Comparison of ENCODE assay signal across 8 cellular contexts in the genomic region with DNA sequence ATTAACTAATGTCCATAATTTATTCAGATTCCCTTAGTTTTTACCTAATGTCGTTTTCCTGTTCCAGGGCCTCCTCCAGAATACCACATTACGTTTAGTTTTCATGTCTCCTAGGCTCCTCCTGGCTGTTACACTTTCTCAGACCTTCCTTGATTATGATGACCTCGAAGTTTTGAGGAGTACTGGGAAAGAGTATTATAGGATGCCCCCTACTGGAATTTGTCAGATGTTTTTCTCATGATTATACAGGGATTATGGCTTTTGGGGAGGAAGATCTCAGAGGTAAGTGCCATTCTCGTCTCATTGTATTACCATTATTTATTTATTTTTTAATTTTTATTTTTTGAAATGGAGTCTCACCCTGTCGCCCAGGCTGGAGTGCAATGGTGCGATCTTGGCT. TPM values are rescaled to one million over a fixed set of nuclear protein-coding genes. Genes with fewer than 3 reads are reported as not detected.
DNase-seq lines count a peak whose midpoint lies in the region; ATAC-seq and TF ChIP-seq lines count a peak whose summit lies in the region.

No MANE protein-coding gene starts in this region.

- no peaks in the 10 kb centered on the region for H3K36me3 ChIP-seq in testis (ENCODE audit: low read depth, missing control alignments)

- H3K9me3 ChIP-seq in testis: no peaks in the 10 kb centered on the region

- POLR2A ChIA-PET in HEK293T (lab: Yijun Ruan, JAX): interaction anchor here (0.7 to 0.8 kb wide), 2 partner anchors 98 to 99 kb away, joined by 3 read pairs; a partner anchor contains a TSS

- intact Hi-C loops in testis (cut with DNase I; ENCODE audit: low total_unique reads): no loop called here

- TF ChIP-seq CTCF in AG09319 (IDR thresholded peaks at IDR 0.05; ENCODE audit: low read depth, low read length) (peak; percentile 39), testis (IDR thresholded peaks at IDR 0.05) (peak; percentile 12 to 23 (median 22))

- no peak overlapping the region for H3K27ac ChIP-seq in testis

- ATAC-seq in HG02885 (IDR thresholded peaks at IDR 0.05; ENCODE audit: poor library complexity, unreplicated experiment): no peak

- no peaks in the 10 kb centered on the region for H3K4me1 ChIP-seq in testis

- no peaks in the 10 kb centered on the region for H3K27me3 ChIP-seq in testis

- 57 to 69% methylated on average over 6 of the region's 6 CpGs for WGBS in testis, 2 donors

- in situ Hi-C loops in SK-MEL-5 (cut with HindIII; ENCODE audit: low pct_unique_long_range_greater_than_20kb, low sequenced_read_pairs): no loop called here

- TF ChIP-seq POLR2A in testis (IDR thresholded peaks at IDR 0.05): no peak

- DNase-seq in AG09319 (ENCODE audit: extremely low read depth, low read depth): no peak
- DNase-seq in HEK293T (ENCODE audit: extremely low spot score): peak; percentile 55
- peak; percentile 88 for DNase-seq in SK-MEL-5 (ENCODE audit: low read depth, low spot score)
- DNase-seq in globus pallidus (ENCODE audit: low spot score): peak; percentile 11
- DNase-seq in testis: no peak
- DNase-seq in GOT3 (lab: John Stamatoyannopoulos, UW): no peak
- no peak for DNase-seq in activated gamma-delta T cell treated with Interleukin-2 at 50 U/mL for 16 hours

- no peak overlapping the region for H3K4me3 ChIP-seq in testis

- CTCF ChIA-PET in HEK293T (lab: Yijun Ruan, JAX): interaction anchor here (0.5 to 1.6 kb wide), 5 partner anchors 10 to 70 kb away, joined by 3 to 8 read pairs (median 3); a partner anchor contains a TSS

TF ChIP-seq in HEK293T, 16 proteins besides CTCF, POLR2A, EP300 and RAD21:
- TF ChIP-seq BHLHE40 (IDR thresholded peaks at IDR 0.05; ENCODE audit: borderline replicate concordance) (no peak), TARDBP (IDR thresholded peaks at IDR 0.05) (no peak), CTBP1 (IDR thresholded peaks at IDR 0.05; ENCODE audit: borderline replicate concordance) (no peak), ZNF384 (IDR thresholded peaks at IDR 0.05) (no peak), ARNT (IDR thresholded peaks at IDR 0.05) (no peak), SUZ12 (IDR thresholded peaks at IDR 0.05) (no peak), LEF1 (IDR thresholded peaks at IDR 0.05; ENCODE audit: borderline replicate concordance) (no peak), FOXA1 (IDR thresholded peaks at IDR 0.05) (no peak; the same call in 1 of the 2 replicates), SP1 (IDR thresholded peaks at IDR 0.05) (no peak), FOXM1 (IDR thresholded peaks at IDR 0.05; ENCODE audit: borderline replicate concordance) (no peak), HDGF (IDR thresholded peaks at IDR 0.05; ENCODE audit: borderline replicate concordance) (no peak), FOXK2 (IDR thresholded peaks at IDR 0.05) (no peak), NFRKB (IDR thresholded peaks at IDR 0.05) (no peak)
- TF ChIP-seq, protein P1, sequence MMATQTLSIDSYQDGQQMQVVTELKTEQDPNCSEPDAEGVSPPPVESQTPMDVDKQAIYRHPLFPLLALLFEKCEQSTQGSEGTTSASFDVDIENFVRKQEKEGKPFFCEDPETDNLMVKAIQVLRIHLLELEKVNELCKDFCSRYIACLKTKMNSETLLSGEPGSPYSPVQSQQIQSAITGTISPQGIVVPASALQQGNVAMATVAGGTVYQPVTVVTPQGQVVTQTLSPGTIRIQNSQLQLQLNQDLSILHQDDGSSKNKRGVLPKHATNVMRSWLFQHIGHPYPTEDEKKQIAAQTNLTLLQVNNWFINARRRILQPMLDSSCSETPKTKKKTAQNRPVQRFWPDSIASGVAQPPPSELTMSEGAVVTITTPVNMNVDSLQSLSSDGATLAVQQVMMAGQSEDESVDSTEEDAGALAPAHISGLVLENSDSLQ (IDR thresholded peaks at IDR 0.05): no peak

RNA-seq across cellular contexts. Expression of a gene that starts 17.7 kb away (rescaled TPM):
- total RNA-seq in SK-MEL-5 (2014; rRNA removed; shearing (Covaris generic)): 3.3 and 3.6 TPM in 2 replicates
- polyA plus RNA-seq in SK-MEL-5 (2015; cell fraction: cytosol; rRNA removed): 6.8 and 7.9 TPM in 2 replicates
- polyA plus RNA-seq in SK-MEL-5 (2015; cell fraction: nucleus; rRNA removed): 13.5 and 36.9 TPM in 2 replicates
- total RNA-seq in testis: 100 to 1,000 TPM in 1 of 2 donors, 10 to 100 TPM in 1; 86.1 to 190 TPM
- 271 TPM for polyA plus RNA-seq in testis (ENCODE audit: insufficient read depth, low read depth, low replicate concordance)

RNA-seq across cellular contexts. Expression of a gene that starts 24.6 kb away (rescaled TPM):
- 12.9 and 15.6 TPM in 2 replicates for total RNA-seq in SK-MEL-5 (2014; rRNA removed; shearing (Covaris generic))
- polyA plus RNA-seq in SK-MEL-5 (2015; cell fraction: cytosol; rRNA removed): 28.7 and 35.3 TPM in 2 replicates
- polyA plus RNA-seq in SK-MEL-5 (2015; cell fraction: nucleus; rRNA removed): 22.5 and 45.3 TPM in 2 replicates
- 10 to 100 TPM; 26.0 to 30.2 TPM for total RNA-seq in testis
- polyA plus RNA-seq in testis (ENCODE audit: insufficient read depth, low read depth, low replicate concordance): 33.2 TPM

RNA-seq across cellular contexts. Expression of a gene that starts 49.4 kb away (rescaled TPM):
- 2.0 and 2.5 TPM in 2 replicates for total RNA-seq in SK-MEL-5 (2014; rRNA removed; shearing (Covaris generic))
- 8.1 and 11.4 TPM in 2 replicates for polyA plus RNA-seq in SK-MEL-5 (2015; cell fraction: cytosol; rRNA removed)
- 3.4 and 5.6 TPM in 2 replicates for polyA plus RNA-seq in SK-MEL-5 (2015; cell fraction: nucleus; rRNA removed)
- total RNA-seq in testis: 100 to 1,000 TPM in 1 of 2 donors, 10 to 100 TPM in 1; 51.4 to 174 TPM
- polyA plus RNA-seq in testis (ENCODE audit: insufficient read depth, low read depth, low replicate concordance): 330 TPM

Comparison
In these comparisons a context has a peak if more than half of its experiments do, and no peak if none do; other contexts are left out.
1. DNase-seq: peak in HEK293T (single experiment), SK-MEL-5 (single experiment) and globus pallidus (single experiment); none in AG09319 (single experiment), testis (single experiment), GOT3 (single experiment) and activated gamma-delta T cell treated with Interleukin-2 at 50 U/mL for 16 hours (single experiment).
2. RNA of a gene that starts 17.7 kb away (total RNA-seq): 86.1 to 190 TPM in testis; 3.3 to 3.6 TPM in SK-MEL-5; every median in the first group is over 10 times any median in the second.
3. RNA of a gene that starts 49.4 kb away (total RNA-seq): 51.4 to 174 TPM in testis; 2.0 to 2.5 TPM in SK-MEL-5; every median in the first group is over 10 times any median in the second.